In genomic region chr1:199041173-199041914, GRCh38 we compare ENCODE assay signal across 8 cellular contexts.
DNase-seq lines count a peak whose midpoint lies in the region; ATAC-seq and TF ChIP-seq lines count a peak whose summit lies in the region.

No MANE protein-coding gene starts in this region.

- peak overlapping the region; percentile 22 to 58 for H3K4me3 Mint-ChIP-seq in effector memory CD8-positive, alpha-beta T cell

- H3K4me1 Mint-ChIP-seq in effector memory CD8-positive, alpha-beta T cell (ENCODE audit: low read depth in 2 of 2) = peaks cover 19 to 20% of the 10 kb centered on the region in 2 donors

- H3K27ac Mint-ChIP-seq in effector memory CD8-positive, alpha-beta T cell = no peak overlapping the region

- no peaks in the 10 kb centered on the region for H3K36me3 Mint-ChIP-seq in effector memory CD8-positive, alpha-beta T cell (ENCODE audit: insufficient read depth)

- intact Hi-C loops in posterior cingulate gyrus (cut with DNase I) = no loop called here

- DNase-seq in Kasumi-1 (lab: John Stamatoyannopoulos, UW) (peak; percentile 98 to 99), omental fat pad (ENCODE audit: low spot score) (no peak), NCI-H526 treated with DMSO at 0.1 percent for 48 hours (lab: John Stamatoyannopoulos, UW) (no peak), posterior cingulate gyrus (no peak), activated gamma-delta T cell treated with Interleukin-2 at 50 U/mL for 16 hours (no peak)
- DNase-seq in effector memory CD8-positive, alpha-beta T cell = peak in 2 of 3 experiments; percentile 2 to 9

- ATAC-seq in GM18498 (IDR thresholded peaks at IDR 0.05; ENCODE audit: unreplicated experiment) (peak; percentile 99), GM21619 (IDR thresholded peaks at IDR 0.05; ENCODE audit: unreplicated experiment) (peak; percentile 98), omental fat pad (ENCODE audit: low FRiP score) (no peak)
- peak; percentile 95 for ATAC-seq in effector memory CD8-positive, alpha-beta T cell (replicated peaks)

- no peaks in the 10 kb centered on the region for H3K9me3 Mint-ChIP-seq in effector memory CD8-positive, alpha-beta T cell

- H3K27me3 Mint-ChIP-seq in effector memory CD8-positive, alpha-beta T cell = peaks cover 12 to 20% of the 10 kb centered on the region in 2 donors

- no peak for TF ChIP-seq CTCF in omental fat pad (IDR thresholded peaks at IDR 0.05)

Comparison
In these comparisons a context has a peak if more than half of its experiments do, and no peak if none do; other contexts are left out.
1. DNase-seq: peak in Kasumi-1 (2 of 2) and effector memory CD8-positive, alpha-beta T cell (2 of 3); none in omental fat pad (single experiment), NCI-H526 treated with DMSO at 0.1 percent for 48 hours (single experiment), posterior cingulate gyrus (0 of 10) and activated gamma-delta T cell treated with Interleukin-2 at 50 U/mL for 16 hours (single experiment).